In the genomic region with DNA sequence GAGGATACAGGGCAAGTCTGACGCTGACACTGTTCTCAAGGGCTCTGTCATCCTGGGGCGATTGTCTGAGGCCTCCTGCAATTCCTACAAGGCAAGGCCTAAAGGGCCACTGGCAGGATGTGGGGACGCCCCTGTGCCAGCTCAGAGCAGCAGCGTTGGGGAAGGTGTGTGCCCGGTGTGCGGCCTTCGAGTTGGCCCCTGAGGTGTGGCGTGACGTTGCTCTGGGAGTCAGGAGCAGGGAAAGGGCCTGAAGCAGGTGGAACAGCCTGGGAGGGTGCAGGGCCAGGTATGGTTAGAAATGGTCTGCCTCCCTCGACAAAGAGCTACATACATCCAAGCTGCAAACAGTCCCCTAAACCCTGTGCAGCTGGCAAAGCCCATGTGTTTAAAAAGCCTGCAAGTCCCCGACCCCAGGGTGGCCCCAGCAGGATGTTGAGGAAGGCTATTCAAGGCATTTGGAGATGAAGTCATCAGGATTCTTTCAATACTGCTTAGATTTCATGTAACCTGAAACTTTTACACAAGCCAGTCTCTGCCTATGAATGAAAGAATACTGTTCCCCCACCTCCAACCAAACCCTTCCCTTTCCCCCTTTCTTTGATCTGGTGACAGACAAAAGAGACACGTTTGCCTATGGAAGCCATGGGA, we compare ENCODE assay signal across 13 cellular contexts.
DNase-seq lines count a peak whose midpoint lies in the region; ATAC-seq and TF ChIP-seq lines count a peak whose summit lies in the region.
"Had no signal": no experiment of that assay in that cellular context is flagged by ENCODE, and none has a peak within 500 bp of the region (broad histone marks: within the 10 kb centered on the region; RNA-seq: fewer than 3 reads in every experiment).

No MANE protein-coding gene starts in this region.

- POLR2A ChIA-PET in PC-9 (lab: Charles Lee; ENCODE audit: unreplicated experiment), result interaction anchor here (1.0 kb wide), 1 partner anchor 39 kb away, joined by 3 read pairs; no protein-coding TSS in a partner anchor

- TF ChIP-seq CTCF in PC-9 (conservative IDR thresholded peaks at IDR 0.05) (no peak), fibroblast of the aortic adventitia (IDR thresholded peaks at IDR 0.05; ENCODE audit: insufficient read depth, low read length) (no peak), stomach (IDR thresholded peaks at IDR 0.05) (no peak)

- intact Hi-C loops in PC-9 (cut with micrococcal nuclease; ENCODE audit: unreplicated experiment) (loop anchor here (1.0 kb wide), 1 partner anchor 31 kb away; no protein-coding TSS in a partner anchor), stomach (cut with DNase I; ENCODE audit: low total_unique reads) (no loop called here)

- DNase-seq in NCI-H2196 (lab: John Stamatoyannopoulos, UW; ENCODE audit: unreplicated experiment) (peak; percentile 7), NCI-H2196 treated with DMSO at 0.1 percent for 48 hours (lab: John Stamatoyannopoulos, UW; ENCODE audit: unreplicated experiment) (no peak), PC-9 (peak; percentile 67 to 90), fibroblast of the aortic adventitia (ENCODE audit: low read depth) (peak; percentile 69), stomach (peak; percentile 14), NCI-H1436 (lab: John Stamatoyannopoulos, UW) (no peak), SIG-M5 treated with dmso at 0.1 percent for 504 hours (lab: John Stamatoyannopoulos, UW; ENCODE audit: unreplicated experiment) (no peak)
- DNase-seq: activated naive CD4-positive, alpha-beta T cell treated with anti-CD3 and anti-CD28 coated beads, Interleukin-2, amount 50 U/mL, for 16 hours; BE2C; stimulated activated CD4-positive, alpha-beta T cell treated with anti-CD3 and anti-CD28 coated beads, Interleukin-12 subunit alpha, Interleukin-12 subunit beta, amount 100 ng/mL, for 4 hours; upper lobe of right lung had no signal

- H3K4me3 ChIP-seq in PC-9, result peak overlapping the region; percentile 16; the same call in 1 of the 2 replicates
- no peak overlapping the region for H3K4me3 ChIP-seq in fibroblast of the aortic adventitia (ENCODE audit: low read depth, low read length)
- no peak overlapping the region for H3K4me3 ChIP-seq in stomach
- H3K4me3 ChIP-seq: SK-N-MC, upper lobe of right lung had no signal

- no peaks in the 10 kb centered on the region for H3K36me3 ChIP-seq in PC-9 (ENCODE audit: low read depth)
- H3K36me3 ChIP-seq in stomach, result no peaks in the 10 kb centered on the region
- H3K36me3 ChIP-seq: BE2C, upper lobe of right lung had no signal

- H2AFZ ChIP-seq in PC-9, result no peak overlapping the region

- WGBS in stomach, 5 donors, result 76 to 85% (median 83%) methylated on average over 12 of the region's 12 CpGs

- H3K4me1 ChIP-seq in PC-9 (replicated peaks; ENCODE audit: insufficient read depth) (peaks cover 30% of the 10 kb centered on the region), stomach (peaks cover 0 to 24% (median 13%) of the 10 kb centered on the region in 4 donors)
- H3K4me1 ChIP-seq: upper lobe of right lung had no signal

- no peaks in the 10 kb centered on the region for H3K9me2 ChIP-seq in PC-9 (ENCODE audit: insufficient read depth)

- ATAC-seq in GM18502 (IDR thresholded peaks at IDR 0.05; ENCODE audit: poor library complexity, unreplicated experiment), result no peak
- ATAC-seq: upper lobe of right lung had no signal

- H3K4me2 ChIP-seq in PC-9, result peak overlapping the region; percentile 67

- H3K27ac ChIP-seq in PC-9 (peak overlapping the region; percentile 94), stomach (no peak overlapping the region)
- H3K27ac ChIP-seq: SK-N-MC, upper lobe of right lung had no signal

- H3K79me2 ChIP-seq in PC-9 (ENCODE audit: low read depth), result no peaks in the 10 kb centered on the region

- H4K20me1 ChIP-seq in PC-9 (ENCODE audit: insufficient read depth), result no peaks in the 10 kb centered on the region

- peaks cover 26% of the 10 kb centered on the region for H3F3A ChIP-seq in PC-9 (ENCODE audit: insufficient read depth, low read depth)

- H3K27me3 ChIP-seq in PC-9 (ENCODE audit: insufficient read depth, low read depth) (no peaks in the 10 kb centered on the region), stomach (no peaks in the 10 kb centered on the region)
- H3K27me3 ChIP-seq: BE2C, upper lobe of right lung had no signal

- no peak for TF ChIP-seq POLR2A in stomach (IDR thresholded peaks at IDR 0.05)

- TF ChIP-seq EP300 in stomach (IDR thresholded peaks at IDR 0.05), result no peak

- no peaks in the 10 kb centered on the region for H3K9me3 ChIP-seq in PC-9 (ENCODE audit: insufficient read depth, low read depth)
- H3K9me3 ChIP-seq in stomach, result no peaks in the 10 kb centered on the region
- H3K9me3 ChIP-seq: BE2C, upper lobe of right lung had no signal

- BruUV-seq in PC-9 (replicated peaks; lab: Mats Ljungman, UMichigan), result no TSS peak

- CTCF ChIA-PET in PC-9 (lab: Charles Lee), result no interaction called here

Comparison
In these comparisons a context has a peak if more than half of its experiments do, and no peak if none do; other contexts are left out.
1. DNase-seq: peak in NCI-H2196 (single experiment), PC-9 (2 of 2), fibroblast of the aortic adventitia (single experiment) and stomach (single experiment); none in NCI-H2196 treated with DMSO at 0.1 percent for 48 hours (single experiment), NCI-H1436 (single experiment) and SIG-M5 treated with dmso at 0.1 percent for 504 hours (single experiment).